In genomic region chr9:113599647-113600476, GRCh38 we compare ENCODE assay signal across 1 cellular context.
TF ChIP-seq lines count a peak whose summit lies in the region.

No MANE protein-coding gene starts in this region.

TF ChIP-seq in K562, 482 proteins besides CTCF, POLR2A, EP300 and RAD21 (continued from another document):
- TF ChIP-seq ASH1L (IDR thresholded peaks at IDR 0.05; ENCODE audit: borderline replicate concordance, low read depth, partially characterized antibody) (no peak), STAT5A (IDR thresholded peaks at IDR 0.05; ENCODE audit: borderline replicate concordance, low read length) (no peak), ATF7 (IDR thresholded peaks at IDR 0.05) (peak; percentile 59), ZNF280B (CRISPR knock-in tag; IDR thresholded peaks at IDR 0.05) (no peak), RBM25 (IDR thresholded peaks at IDR 0.05; ENCODE audit: low read depth, low read length, severe bottlenecking) (peak; percentile 67), NCOA2 (IDR thresholded peaks at IDR 0.05; ENCODE audit: partially characterized antibody in 2 of 2) (no peak)
- TF ChIP-seq, protein P1, sequence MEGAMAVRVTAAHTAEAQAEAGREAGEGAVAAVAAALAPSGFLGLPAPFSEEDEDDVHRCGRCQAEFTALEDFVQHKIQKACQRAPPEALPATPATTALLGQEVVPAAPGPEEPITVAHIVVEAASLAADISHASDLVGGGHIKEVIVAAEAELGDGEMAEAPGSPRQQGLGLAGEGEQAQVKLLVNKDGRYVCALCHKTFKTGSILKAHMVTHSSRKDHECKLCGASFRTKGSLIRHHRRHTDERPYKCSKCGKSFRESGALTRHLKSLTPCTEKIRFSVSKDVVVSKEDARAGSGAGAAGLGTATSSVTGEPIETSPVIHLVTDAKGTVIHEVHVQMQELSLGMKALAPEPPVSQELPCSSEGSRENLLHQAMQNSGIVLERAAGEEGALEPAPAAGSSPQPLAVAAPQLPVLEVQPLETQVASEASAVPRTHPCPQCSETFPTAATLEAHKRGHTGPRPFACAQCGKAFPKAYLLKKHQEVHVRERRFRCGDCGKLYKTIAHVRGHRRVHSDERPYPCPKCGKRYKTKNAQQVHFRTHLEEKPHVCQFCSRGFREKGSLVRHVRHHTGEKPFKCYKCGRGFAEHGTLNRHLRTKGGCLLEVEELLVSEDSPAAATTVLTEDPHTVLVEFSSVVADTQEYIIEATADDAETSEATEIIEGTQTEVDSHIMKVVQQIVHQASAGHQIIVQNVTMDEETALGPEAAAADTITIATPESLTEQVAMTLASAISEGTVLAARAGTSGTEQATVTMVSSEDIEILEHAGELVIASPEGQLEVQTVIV (CRISPR knock-in tag; IDR thresholded peaks at IDR 0.05; ENCODE audit: borderline replicate concordance), result no peak
- TF ChIP-seq, protein P2, sequence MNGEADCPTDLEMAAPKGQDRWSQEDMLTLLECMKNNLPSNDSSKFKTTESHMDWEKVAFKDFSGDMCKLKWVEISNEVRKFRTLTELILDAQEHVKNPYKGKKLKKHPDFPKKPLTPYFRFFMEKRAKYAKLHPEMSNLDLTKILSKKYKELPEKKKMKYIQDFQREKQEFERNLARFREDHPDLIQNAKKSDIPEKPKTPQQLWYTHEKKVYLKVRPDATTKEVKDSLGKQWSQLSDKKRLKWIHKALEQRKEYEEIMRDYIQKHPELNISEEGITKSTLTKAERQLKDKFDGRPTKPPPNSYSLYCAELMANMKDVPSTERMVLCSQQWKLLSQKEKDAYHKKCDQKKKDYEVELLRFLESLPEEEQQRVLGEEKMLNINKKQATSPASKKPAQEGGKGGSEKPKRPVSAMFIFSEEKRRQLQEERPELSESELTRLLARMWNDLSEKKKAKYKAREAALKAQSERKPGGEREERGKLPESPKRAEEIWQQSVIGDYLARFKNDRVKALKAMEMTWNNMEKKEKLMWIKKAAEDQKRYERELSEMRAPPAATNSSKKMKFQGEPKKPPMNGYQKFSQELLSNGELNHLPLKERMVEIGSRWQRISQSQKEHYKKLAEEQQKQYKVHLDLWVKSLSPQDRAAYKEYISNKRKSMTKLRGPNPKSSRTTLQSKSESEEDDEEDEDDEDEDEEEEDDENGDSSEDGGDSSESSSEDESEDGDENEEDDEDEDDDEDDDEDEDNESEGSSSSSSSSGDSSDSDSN (IDR thresholded peaks at IDR 0.05; ENCODE audit: borderline replicate concordance in 1 of 2, low read depth in 2 of 2, low read length in 2 of 2), result no peak
- TF ChIP-seq, protein P3, sequence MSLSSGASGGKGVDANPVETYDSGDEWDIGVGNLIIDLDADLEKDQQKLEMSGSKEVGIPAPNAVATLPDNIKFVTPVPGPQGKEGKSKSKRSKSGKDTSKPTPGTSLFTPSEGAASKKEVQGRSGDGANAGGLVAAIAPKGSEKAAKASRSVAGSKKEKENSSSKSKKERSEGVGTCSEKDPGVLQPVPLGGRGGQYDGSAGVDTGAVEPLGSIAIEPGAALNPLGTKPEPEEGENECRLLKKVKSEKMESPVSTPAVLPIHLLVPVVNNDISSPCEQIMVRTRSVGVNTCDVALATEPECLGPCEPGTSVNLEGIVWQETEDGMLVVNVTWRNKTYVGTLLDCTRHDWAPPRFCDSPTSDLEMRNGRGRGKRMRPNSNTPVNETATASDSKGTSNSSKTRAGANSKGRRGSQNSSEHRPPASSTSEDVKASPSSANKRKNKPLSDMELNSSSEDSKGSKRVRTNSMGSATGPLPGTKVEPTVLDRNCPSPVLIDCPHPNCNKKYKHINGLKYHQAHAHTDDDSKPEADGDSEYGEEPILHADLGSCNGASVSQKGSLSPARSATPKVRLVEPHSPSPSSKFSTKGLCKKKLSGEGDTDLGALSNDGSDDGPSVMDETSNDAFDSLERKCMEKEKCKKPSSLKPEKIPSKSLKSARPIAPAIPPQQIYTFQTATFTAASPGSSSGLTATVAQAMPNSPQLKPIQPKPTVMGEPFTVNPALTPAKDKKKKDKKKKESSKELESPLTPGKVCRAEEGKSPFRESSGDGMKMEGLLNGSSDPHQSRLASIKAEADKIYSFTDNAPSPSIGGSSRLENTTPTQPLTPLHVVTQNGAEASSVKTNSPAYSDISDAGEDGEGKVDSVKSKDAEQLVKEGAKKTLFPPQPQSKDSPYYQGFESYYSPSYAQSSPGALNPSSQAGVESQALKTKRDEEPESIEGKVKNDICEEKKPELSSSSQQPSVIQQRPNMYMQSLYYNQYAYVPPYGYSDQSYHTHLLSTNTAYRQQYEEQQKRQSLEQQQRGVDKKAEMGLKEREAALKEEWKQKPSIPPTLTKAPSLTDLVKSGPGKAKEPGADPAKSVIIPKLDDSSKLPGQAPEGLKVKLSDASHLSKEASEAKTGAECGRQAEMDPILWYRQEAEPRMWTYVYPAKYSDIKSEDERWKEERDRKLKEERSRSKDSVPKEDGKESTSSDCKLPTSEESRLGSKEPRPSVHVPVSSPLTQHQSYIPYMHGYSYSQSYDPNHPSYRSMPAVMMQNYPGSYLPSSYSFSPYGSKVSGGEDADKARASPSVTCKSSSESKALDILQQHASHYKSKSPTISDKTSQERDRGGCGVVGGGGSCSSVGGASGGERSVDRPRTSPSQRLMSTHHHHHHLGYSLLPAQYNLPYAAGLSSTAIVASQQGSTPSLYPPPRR (CRISPR knock-in tag; IDR thresholded peaks at IDR 0.05; ENCODE audit: borderline replicate concordance), result no peak
TF ChIP-seq in K562: peak in this region for 4.
